ENCODE assay signal across 9 cellular contexts in the genomic region with DNA sequence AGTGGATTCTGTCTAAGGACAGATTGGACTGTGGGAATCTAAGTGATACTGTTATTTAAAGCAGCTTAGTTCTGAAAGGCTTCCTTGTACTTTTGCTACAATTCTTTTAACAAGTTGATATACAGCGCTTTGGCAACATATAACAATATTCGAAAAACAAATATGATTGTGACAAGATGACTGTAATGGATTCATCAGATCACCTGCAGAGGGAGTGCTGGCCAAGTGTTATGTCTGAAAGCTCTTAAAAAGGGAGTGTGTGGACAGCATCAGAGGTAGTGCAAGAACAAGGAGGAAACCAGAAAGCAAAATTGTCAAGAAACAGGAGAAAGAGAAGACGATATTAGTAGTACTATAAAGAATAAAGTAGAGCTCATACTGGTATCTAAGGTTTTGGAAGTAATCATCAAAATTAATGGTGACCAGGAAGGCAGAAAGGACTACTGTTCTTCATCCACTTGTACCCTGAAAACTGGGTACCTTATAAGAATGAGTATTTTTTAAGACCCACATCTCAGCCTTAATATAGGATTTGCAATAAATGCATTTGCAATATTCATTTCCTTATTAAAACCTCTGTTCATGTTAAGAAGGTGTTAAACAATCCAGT.
DNase-seq lines count a peak whose midpoint lies in the region; ATAC-seq lines count a peak whose summit lies in the region.
"Had no signal": no experiment of that assay in that cellular context is flagged by ENCODE, and none has a peak within 500 bp of the region (broad histone marks: within the 10 kb centered on the region; RNA-seq: fewer than 3 reads in every experiment).

No MANE protein-coding gene starts in this region.

- no peak for ATAC-seq in GM21825 (IDR thresholded peaks at IDR 0.05; ENCODE audit: unreplicated experiment)
- ATAC-seq: T-helper 17 cell had no signal

- DNase-seq in NCI-H187 treated with DMSO at 0.1 percent for 48 hours (lab: John Stamatoyannopoulos, UW) (peak; percentile 52), NCI-H187 (lab: John Stamatoyannopoulos, UW) (no peak), NCI-H2227 (lab: John Stamatoyannopoulos, UW; ENCODE audit: unreplicated experiment) (peak; percentile 38), T47D (ENCODE audit: low read depth in 1 of 2, low spot score in 1 of 2) (peak; percentile 55 to 85), renal cortical epithelial cell (ENCODE audit: low read depth) (peak; percentile 32), NCI-H2171 treated with DMSO at 0.1 percent for 48 hours (lab: John Stamatoyannopoulos, UW) (no peak)
- DNase-seq in activated naive CD4-positive, alpha-beta T cell (lab: John Stamatoyannopoulos, UW): no peak
- DNase-seq: T-helper 17 cell had no signal

- in situ Hi-C loops in T47D (cut with HindIII; ENCODE audit: low pct_unique_long_range_greater_than_20kb, low sequenced_read_pairs): no loop called here

Comparison
In these comparisons a context has a peak if more than half of its experiments do, and no peak if none do; other contexts are left out.
1. DNase-seq: peak in NCI-H187 treated with DMSO at 0.1 percent for 48 hours (single experiment), NCI-H2227 (single experiment), T47D (2 of 2) and renal cortical epithelial cell (single experiment); none in NCI-H187 (0 of 2), NCI-H2171 treated with DMSO at 0.1 percent for 48 hours (single experiment) and activated naive CD4-positive, alpha-beta T cell (0 of 4).